1 cellular context compared by ENCODE assay signal in the genomic region with DNA sequence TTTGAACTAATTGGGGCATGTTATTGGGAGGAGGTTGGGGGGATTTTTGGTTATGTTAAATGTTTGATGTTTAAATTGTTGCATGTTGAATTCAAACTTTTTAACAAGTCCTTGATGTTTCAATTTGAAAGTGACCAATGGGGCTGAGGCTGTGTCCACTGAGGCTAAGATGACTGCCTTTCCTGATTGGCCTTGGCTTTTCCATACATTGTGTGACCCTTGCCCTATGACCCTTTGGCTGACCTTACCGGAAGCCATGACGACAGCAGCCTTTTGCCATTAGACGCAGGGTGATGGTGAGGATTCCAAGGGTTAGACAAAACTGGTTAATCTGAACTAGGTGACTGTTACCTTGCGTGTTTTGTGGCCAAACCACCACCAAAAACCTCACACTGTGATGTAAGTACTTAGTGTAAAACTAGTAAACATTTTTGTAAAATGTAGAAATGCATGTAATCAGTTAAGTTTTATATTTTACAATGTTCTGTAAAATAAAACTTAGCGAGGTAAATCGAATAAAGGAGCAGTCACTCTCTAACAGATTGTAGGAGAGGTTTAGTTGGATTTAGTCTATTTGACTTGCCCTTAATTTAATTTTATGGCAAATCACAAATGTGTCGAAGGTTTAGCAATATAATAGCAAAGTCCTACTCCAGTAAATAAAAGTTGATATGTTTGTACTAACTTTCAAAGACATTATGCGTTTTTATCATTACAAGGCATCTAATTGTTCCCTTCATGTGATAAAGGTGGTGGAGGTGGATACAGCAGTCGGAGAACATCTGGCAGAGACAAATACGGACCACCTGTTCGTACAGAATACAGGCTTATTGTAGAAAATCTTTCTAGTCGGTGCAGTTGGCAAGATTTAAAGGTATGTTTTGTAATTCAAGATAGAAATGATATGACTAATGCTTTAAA.
TF ChIP-seq lines count a peak whose summit lies in the region.

No MANE protein-coding gene starts in this region.

TF ChIP-seq in K562, 482 proteins besides CTCF, POLR2A, EP300 and RAD21 (continued from another document):
- TF ChIP-seq, protein P1, sequence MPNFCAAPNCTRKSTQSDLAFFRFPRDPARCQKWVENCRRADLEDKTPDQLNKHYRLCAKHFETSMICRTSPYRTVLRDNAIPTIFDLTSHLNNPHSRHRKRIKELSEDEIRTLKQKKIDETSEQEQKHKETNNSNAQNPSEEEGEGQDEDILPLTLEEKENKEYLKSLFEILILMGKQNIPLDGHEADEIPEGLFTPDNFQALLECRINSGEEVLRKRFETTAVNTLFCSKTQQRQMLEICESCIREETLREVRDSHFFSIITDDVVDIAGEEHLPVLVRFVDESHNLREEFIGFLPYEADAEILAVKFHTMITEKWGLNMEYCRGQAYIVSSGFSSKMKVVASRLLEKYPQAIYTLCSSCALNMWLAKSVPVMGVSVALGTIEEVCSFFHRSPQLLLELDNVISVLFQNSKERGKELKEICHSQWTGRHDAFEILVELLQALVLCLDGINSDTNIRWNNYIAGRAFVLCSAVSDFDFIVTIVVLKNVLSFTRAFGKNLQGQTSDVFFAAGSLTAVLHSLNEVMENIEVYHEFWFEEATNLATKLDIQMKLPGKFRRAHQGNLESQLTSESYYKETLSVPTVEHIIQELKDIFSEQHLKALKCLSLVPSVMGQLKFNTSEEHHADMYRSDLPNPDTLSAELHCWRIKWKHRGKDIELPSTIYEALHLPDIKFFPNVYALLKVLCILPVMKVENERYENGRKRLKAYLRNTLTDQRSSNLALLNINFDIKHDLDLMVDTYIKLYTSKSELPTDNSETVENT (CRISPR knock-in tag; IDR thresholded peaks at IDR 0.05): no peak
- TF ChIP-seq NFIC (IDR thresholded peaks at IDR 0.05): peak; percentile 83
- TF ChIP-seq, protein P2, sequence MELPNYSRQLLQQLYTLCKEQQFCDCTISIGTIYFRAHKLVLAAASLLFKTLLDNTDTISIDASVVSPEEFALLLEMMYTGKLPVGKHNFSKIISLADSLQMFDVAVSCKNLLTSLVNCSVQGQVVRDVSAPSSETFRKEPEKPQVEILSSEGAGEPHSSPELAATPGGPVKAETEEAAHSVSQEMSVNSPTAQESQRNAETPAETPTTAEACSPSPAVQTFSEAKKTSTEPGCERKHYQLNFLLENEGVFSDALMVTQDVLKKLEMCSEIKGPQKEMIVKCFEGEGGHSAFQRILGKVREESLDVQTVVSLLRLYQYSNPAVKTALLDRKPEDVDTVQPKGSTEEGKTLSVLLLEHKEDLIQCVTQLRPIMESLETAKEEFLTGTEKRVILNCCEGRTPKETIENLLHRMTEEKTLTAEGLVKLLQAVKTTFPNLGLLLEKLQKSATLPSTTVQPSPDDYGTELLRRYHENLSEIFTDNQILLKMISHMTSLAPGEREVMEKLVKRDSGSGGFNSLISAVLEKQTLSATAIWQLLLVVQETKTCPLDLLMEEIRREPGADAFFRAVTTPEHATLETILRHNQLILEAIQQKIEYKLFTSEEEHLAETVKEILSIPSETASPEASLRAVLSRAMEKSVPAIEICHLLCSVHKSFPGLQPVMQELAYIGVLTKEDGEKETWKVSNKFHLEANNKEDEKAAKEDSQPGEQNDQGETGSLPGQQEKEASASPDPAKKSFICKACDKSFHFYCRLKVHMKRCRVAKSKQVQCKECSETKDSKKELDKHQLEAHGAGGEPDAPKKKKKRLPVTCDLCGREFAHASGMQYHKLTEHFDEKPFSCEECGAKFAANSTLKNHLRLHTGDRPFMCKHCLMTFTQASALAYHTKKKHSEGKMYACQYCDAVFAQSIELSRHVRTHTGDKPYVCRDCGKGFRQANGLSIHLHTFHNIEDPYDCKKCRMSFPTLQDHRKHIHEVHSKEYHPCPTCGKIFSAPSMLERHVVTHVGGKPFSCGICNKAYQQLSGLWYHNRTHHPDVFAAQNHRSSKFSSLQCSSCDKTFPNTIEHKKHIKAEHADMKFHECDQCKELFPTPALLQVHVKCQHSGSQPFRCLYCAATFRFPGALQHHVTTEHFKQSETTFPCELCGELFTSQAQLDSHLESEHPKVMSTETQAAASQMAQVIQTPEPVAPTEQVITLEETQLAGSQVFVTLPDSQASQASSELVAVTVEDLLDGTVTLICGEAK (IDR thresholded peaks at IDR 0.05): peak; percentile 57; the same call in 1 of the 2 replicates
- TF ChIP-seq, protein P2 (CRISPR knock-in tag; IDR thresholded peaks at IDR 0.05): no peak
- TF ChIP-seq ZC3H4 (CRISPR knock-in tag; IDR thresholded peaks at IDR 0.05; ENCODE audit: borderline replicate concordance): no peak
- TF ChIP-seq, protein P3, sequence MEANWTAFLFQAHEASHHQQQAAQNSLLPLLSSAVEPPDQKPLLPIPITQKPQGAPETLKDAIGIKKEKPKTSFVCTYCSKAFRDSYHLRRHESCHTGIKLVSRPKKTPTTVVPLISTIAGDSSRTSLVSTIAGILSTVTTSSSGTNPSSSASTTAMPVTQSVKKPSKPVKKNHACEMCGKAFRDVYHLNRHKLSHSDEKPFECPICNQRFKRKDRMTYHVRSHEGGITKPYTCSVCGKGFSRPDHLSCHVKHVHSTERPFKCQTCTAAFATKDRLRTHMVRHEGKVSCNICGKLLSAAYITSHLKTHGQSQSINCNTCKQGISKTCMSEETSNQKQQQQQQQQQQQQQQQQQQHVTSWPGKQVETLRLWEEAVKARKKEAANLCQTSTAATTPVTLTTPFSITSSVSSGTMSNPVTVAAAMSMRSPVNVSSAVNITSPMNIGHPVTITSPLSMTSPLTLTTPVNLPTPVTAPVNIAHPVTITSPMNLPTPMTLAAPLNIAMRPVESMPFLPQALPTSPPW (CRISPR knock-in tag; IDR thresholded peaks at IDR 0.05): no peak
- peak; percentile 57 for TF ChIP-seq CHD1 (IDR thresholded peaks at IDR 0.05; ENCODE audit: low read length)
- peak; percentile 50; the same call in 1 of the 2 replicates for TF ChIP-seq SMAD4 (CRISPR knock-in tag; conservative IDR thresholded peaks at IDR 0.05)
- TF ChIP-seq, protein P4, sequence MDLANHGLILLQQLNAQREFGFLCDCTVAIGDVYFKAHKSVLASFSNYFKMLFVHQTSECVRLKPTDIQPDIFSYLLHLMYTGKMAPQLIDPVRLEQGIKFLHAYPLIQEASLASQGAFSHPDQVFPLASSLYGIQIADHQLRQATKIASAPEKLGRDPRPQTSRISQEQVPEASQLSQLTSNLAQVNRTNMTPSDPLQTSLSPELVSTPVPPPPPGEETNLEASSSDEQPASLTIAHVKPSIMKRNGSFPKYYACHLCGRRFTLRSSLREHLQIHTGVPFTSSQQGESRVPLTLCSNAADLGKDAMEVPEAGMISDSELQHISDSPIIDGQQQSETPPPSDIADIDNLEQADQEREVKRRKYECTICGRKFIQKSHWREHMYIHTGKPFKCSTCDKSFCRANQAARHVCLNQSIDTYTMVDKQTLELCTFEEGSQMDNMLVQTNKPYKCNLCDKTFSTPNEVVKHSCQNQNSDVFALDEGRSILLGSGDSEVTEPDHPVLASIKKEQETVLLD (IDR thresholded peaks at IDR 0.05): 0 out of 2 replicates have a peak, but pooled peaks have one; percentile 50
- TF ChIP-seq CREB1 (IDR thresholded peaks at IDR 0.05): peak; percentile 38; the same call in 1 of the 2 replicates
- 0 out of 2 replicates have a peak, but pooled peaks have one; percentile 33 for TF ChIP-seq CREB1 (CRISPR knock-in tag; IDR thresholded peaks at IDR 0.05)
- TF ChIP-seq PTTG1 (tag; IDR thresholded peaks at IDR 0.05; ENCODE audit: low read depth): peak; percentile 53; the same call in 1 of the 2 replicates
